In genomic region chr5:94731471-94731870, GRCh38 we compare ENCODE assay signal across 37 cellular contexts.
"Had no signal": no experiment of that assay in that cellular context is flagged by ENCODE, and none has a peak within 500 bp of the region (broad histone marks: within the 10 kb centered on the region; RNA-seq: fewer than 3 reads in every experiment).

No MANE protein-coding gene starts in this region.

- H3K27ac Mint-ChIP-seq: activated CD4-positive, alpha-beta memory T cell treated with anti-CD3 and anti-CD28 coated beads for 36 hours; activated CD4-positive, alpha-beta T cell treated with anti-CD3 and anti-CD28 coated beads for 36 hours; activated CD4-positive, alpha-beta T cell treated with anti-CD3 and anti-CD28 coated beads, Interleukin-2, amount 10 ng/mL, durations not matched to agents 24 days and 14 days; activated CD8-positive, alpha-beta memory T cell treated with anti-CD3 and anti-CD28 coated beads, Interleukin-2, amount 10 ng/mL, durations not matched to agents 7 days and 5 days; activated CD8-positive, alpha-beta T cell treated with anti-CD3 and anti-CD28 coated beads, Interleukin-2, amount 10 ng/mL, durations not matched to agents 7 days and 5 days; activated naive CD4-positive, alpha-beta T cell treated with anti-CD3 and anti-CD28 coated beads for 36 hours; activated naive CD4-positive, alpha-beta T cell treated with anti-CD3 and anti-CD28 coated beads, Interleukin-2, amount 50 U/mL, for 24 hours; activated naive CD8-positive, alpha-beta T cell treated with anti-CD3 and anti-CD28 coated beads for 36 hours; activated naive CD8-positive, alpha-beta T cell treated with anti-CD3 and anti-CD28 coated beads, Interleukin-2, amount 50 U/mL, for 24 hours; activated T-helper 1 cell treated with anti-CD3 and anti-CD28 coated beads, Interleukin-12 subunit alpha, Interleukin-12 subunit beta, Interleukin-2, Interleukin-4 antibody, amounts not matched to agents 30 ng/mL and 10 ng/mL and 1 ng/mL, durations not matched to agents 14 hours and 24 hours and 36 hours; activated T-helper 2 cell treated with anti-CD3 and anti-CD28 coated beads, Interferon-gamma antibody, Interleukin-2, Interleukin-4, amounts not matched to agents 10 μg/mL and 5 μg/mL and 100 μg/mL, durations not matched to agents 14 hours and 24 hours and 36 hours; endodermal cell; T-cell; T-helper 17 cell; T-helper 2 cell treated with Interferon-gamma antibody and Interleukin-4, amounts not matched to agents 5 μg/mL and 100 μg/mL, for 36 hours had no signal

- H3K4me1 ChIP-seq: adrenal gland, esophagus muscularis mucosa, foreskin keratinocyte, gastrocnemius medialis, heart left ventricle had no signal

- H3K27me3 Mint-ChIP-seq: activated CD4-positive, alpha-beta memory T cell treated with anti-CD3 and anti-CD28 coated beads for 36 hours; activated CD4-positive, alpha-beta T cell treated with anti-CD3 and anti-CD28 coated beads for 36 hours; activated CD4-positive, alpha-beta T cell treated with anti-CD3 and anti-CD28 coated beads, Interleukin-2, amount 10 ng/mL, durations not matched to agents 24 days and 14 days; activated CD8-positive, alpha-beta memory T cell treated with anti-CD3 and anti-CD28 coated beads, Interleukin-2, amount 10 ng/mL, durations not matched to agents 7 days and 5 days; activated naive CD4-positive, alpha-beta T cell treated with anti-CD3 and anti-CD28 coated beads, Interleukin-2, amount 50 U/mL, for 24 hours; activated naive CD8-positive, alpha-beta T cell treated with anti-CD3 and anti-CD28 coated beads for 36 hours; activated naive CD8-positive, alpha-beta T cell treated with anti-CD3 and anti-CD28 coated beads, Interleukin-2, amount 50 U/mL, for 24 hours; dendritic cell treated with granulocyte-macrophage colony-stimulating factor and Interleukin-4, amounts not matched to agents 40 ng/mL and 50 ng/mL, for 4 days; T-cell; T-helper 17 cell had no signal

- H3K9me3 ChIP-seq: adrenal gland, body of pancreas, esophagus muscularis mucosa, gastrocnemius medialis, heart left ventricle had no signal

- H3K27ac ChIP-seq: adrenal gland, body of pancreas, coronary artery, dorsolateral prefrontal cortex, esophagus muscularis mucosa, foreskin keratinocyte, gastrocnemius medialis, heart left ventricle had no signal

- H3K4me3 Mint-ChIP-seq: activated CD4-positive, alpha-beta memory T cell treated with anti-CD3 and anti-CD28 coated beads for 36 hours; activated CD4-positive, alpha-beta T cell treated with anti-CD3 and anti-CD28 coated beads for 36 hours; activated CD4-positive, alpha-beta T cell treated with anti-CD3 and anti-CD28 coated beads, Interleukin-2, amount 10 ng/mL, durations not matched to agents 24 days and 14 days; activated CD8-positive, alpha-beta memory T cell treated with anti-CD3 and anti-CD28 coated beads, Interleukin-2, amount 10 ng/mL, durations not matched to agents 7 days and 5 days; activated CD8-positive, alpha-beta T cell treated with anti-CD3 and anti-CD28 coated beads, Interleukin-2, amount 10 ng/mL, durations not matched to agents 7 days and 5 days; activated naive CD4-positive, alpha-beta T cell treated with anti-CD3 and anti-CD28 coated beads for 36 hours; activated naive CD4-positive, alpha-beta T cell treated with anti-CD3 and anti-CD28 coated beads, Interleukin-2, amount 50 U/mL, for 24 hours; activated naive CD8-positive, alpha-beta T cell treated with anti-CD3 and anti-CD28 coated beads for 36 hours; activated naive CD8-positive, alpha-beta T cell treated with anti-CD3 and anti-CD28 coated beads, Interleukin-2, amount 50 U/mL, for 24 hours; activated T-helper 1 cell treated with anti-CD3 and anti-CD28 coated beads, Interleukin-12 subunit alpha, Interleukin-12 subunit beta, Interleukin-2, Interleukin-4 antibody, amounts not matched to agents 30 ng/mL and 10 ng/mL and 1 ng/mL, durations not matched to agents 14 hours and 24 hours and 36 hours; dendritic cell treated with granulocyte-macrophage colony-stimulating factor and Interleukin-4, amounts not matched to agents 40 ng/mL and 50 ng/mL, for 4 days; endodermal cell; T-cell; T-helper 17 cell; T-helper 2 cell treated with Interferon-gamma antibody and Interleukin-4, amounts not matched to agents 5 μg/mL and 100 μg/mL, for 36 hours had no signal

- DNase-seq: activated CD4-positive, alpha-beta memory T cell treated with anti-CD3 and anti-CD28 coated beads for 36 hours; activated CD4-positive, alpha-beta T cell treated with anti-CD3 and anti-CD28 coated beads for 36 hours; activated CD4-positive, alpha-beta T cell treated with anti-CD3 and anti-CD28 coated beads, Interleukin-2, amount 10 ng/mL, durations not matched to agents 24 days and 14 days; activated CD4-positive, CD25-positive, alpha-beta regulatory T cell; activated CD4-positive, CD25-positive, alpha-beta regulatory T cell treated with anti-CD3 and anti-CD28 coated beads, Interleukin-2, amount 50 U/mL, for 72 hours; activated CD8-positive, alpha-beta memory T cell treated with anti-CD3 and anti-CD28 coated beads, Interleukin-2, amount 10 ng/mL, durations not matched to agents 7 days and 5 days; activated CD8-positive, alpha-beta memory T cell treated with anti-CD3 and anti-CD28 coated beads, Interleukin-2, amount 50 U/mL, for 4 hours; activated CD8-positive, alpha-beta T cell treated with anti-CD3 and anti-CD28 coated beads, Interleukin-2, amount 10 ng/mL, durations not matched to agents 7 days and 5 days; activated effector memory CD4-positive, alpha-beta T cell treated with anti-CD3 and anti-CD28 coated beads, Interleukin-2, amount 50 U/mL, for 16 hours; activated naive CD4-positive, alpha-beta T cell treated with anti-CD3 and anti-CD28 coated beads for 36 hours; activated naive CD8-positive, alpha-beta T cell treated with anti-CD3 and anti-CD28 coated beads for 36 hours; activated naive CD8-positive, alpha-beta T cell treated with anti-CD3 and anti-CD28 coated beads, Interleukin-2, amount 50 U/mL, for 24 hours; activated T-cell treated with anti-CD3 and anti-CD28 coated beads, Interleukin-2, amount 50 U/mL, for 1 hour; activated T-cell treated with anti-CD3 and anti-CD28 coated beads, Interleukin-2, amount 50 U/mL, for 48 hours; adrenal gland; amygdala; aorta; body of pancreas; cerebellar nuclear complex; dorsolateral prefrontal cortex; effector memory CD4-positive, alpha-beta T cell; endodermal cell; erythroblast; foreskin keratinocyte; gastrocnemius medialis; glutamatergic neuron; heart left ventricle; T-cell; T-helper 17 cell; T1000 had no signal

- H3K4me1 Mint-ChIP-seq: activated CD4-positive, alpha-beta T cell treated with anti-CD3 and anti-CD28 coated beads for 36 hours; activated naive CD4-positive, alpha-beta T cell treated with anti-CD3 and anti-CD28 coated beads, Interleukin-2, amount 50 U/mL, for 24 hours; activated naive CD8-positive, alpha-beta T cell treated with anti-CD3 and anti-CD28 coated beads for 36 hours; activated naive CD8-positive, alpha-beta T cell treated with anti-CD3 and anti-CD28 coated beads, Interleukin-2, amount 50 U/mL, for 24 hours had no signal

- H3K36me3 Mint-ChIP-seq: activated CD4-positive, alpha-beta memory T cell treated with anti-CD3 and anti-CD28 coated beads for 36 hours; activated CD8-positive, alpha-beta memory T cell treated with anti-CD3 and anti-CD28 coated beads, Interleukin-2, amount 10 ng/mL, durations not matched to agents 7 days and 5 days; activated naive CD4-positive, alpha-beta T cell treated with anti-CD3 and anti-CD28 coated beads, Interleukin-2, amount 50 U/mL, for 24 hours; activated naive CD8-positive, alpha-beta T cell treated with anti-CD3 and anti-CD28 coated beads for 36 hours; T-cell had no signal

- ATAC-seq: activated CD4-positive, alpha-beta T cell treated with anti-CD3 and anti-CD28 coated beads for 36 hours; activated CD8-positive, alpha-beta memory T cell treated with anti-CD3 and anti-CD28 coated beads, Interleukin-2, amount 10 ng/mL, durations not matched to agents 7 days and 5 days; activated CD8-positive, alpha-beta T cell treated with anti-CD3 and anti-CD28 coated beads, Interleukin-2, amount 10 ng/mL, durations not matched to agents 7 days and 5 days; activated naive CD8-positive, alpha-beta T cell treated with anti-CD3 and anti-CD28 coated beads, Interleukin-2, amount 50 U/mL, for 24 hours; body of pancreas; foreskin keratinocyte; gastrocnemius medialis; heart left ventricle; T-cell; T-helper 17 cell had no signal

- H3K36me3 ChIP-seq: adrenal gland, esophagus muscularis mucosa, gastrocnemius medialis, heart left ventricle had no signal

- H3K9me3 Mint-ChIP-seq: activated CD4-positive, alpha-beta memory T cell treated with anti-CD3 and anti-CD28 coated beads for 36 hours; activated CD4-positive, alpha-beta T cell treated with anti-CD3 and anti-CD28 coated beads, Interleukin-2, amount 10 ng/mL, durations not matched to agents 24 days and 14 days; activated naive CD4-positive, alpha-beta T cell treated with anti-CD3 and anti-CD28 coated beads for 36 hours; activated naive CD4-positive, alpha-beta T cell treated with anti-CD3 and anti-CD28 coated beads, Interleukin-2, amount 50 U/mL, for 24 hours; activated naive CD8-positive, alpha-beta T cell treated with anti-CD3 and anti-CD28 coated beads for 36 hours; activated naive CD8-positive, alpha-beta T cell treated with anti-CD3 and anti-CD28 coated beads, Interleukin-2, amount 50 U/mL, for 24 hours; activated T-helper 1 cell treated with anti-CD3 and anti-CD28 coated beads, Interleukin-12 subunit alpha, Interleukin-12 subunit beta, Interleukin-2, Interleukin-4 antibody, amounts not matched to agents 30 ng/mL and 10 ng/mL and 1 ng/mL, durations not matched to agents 14 hours and 24 hours and 36 hours; activated T-helper 2 cell treated with anti-CD3 and anti-CD28 coated beads, Interferon-gamma antibody, Interleukin-2, Interleukin-4, amounts not matched to agents 10 μg/mL and 5 μg/mL and 100 μg/mL, durations not matched to agents 14 hours and 24 hours and 36 hours; dendritic cell treated with granulocyte-macrophage colony-stimulating factor and Interleukin-4, amounts not matched to agents 40 ng/mL and 50 ng/mL, for 4 days; endodermal cell; T-cell; T-helper 2 cell treated with Interferon-gamma antibody and Interleukin-4, amounts not matched to agents 5 μg/mL and 100 μg/mL, for 36 hours had no signal

- H3K4me3 ChIP-seq: adrenal gland, body of pancreas, coronary artery, dorsolateral prefrontal cortex, esophagus muscularis mucosa, gastrocnemius medialis, heart left ventricle had no signal

- H3K27me3 ChIP-seq: adrenal gland, body of pancreas, dorsolateral prefrontal cortex, esophagus muscularis mucosa, foreskin keratinocyte, gastrocnemius medialis, heart left ventricle had no signal
